ENCODE assay signal across 8 cellular contexts in the genomic region with DNA sequence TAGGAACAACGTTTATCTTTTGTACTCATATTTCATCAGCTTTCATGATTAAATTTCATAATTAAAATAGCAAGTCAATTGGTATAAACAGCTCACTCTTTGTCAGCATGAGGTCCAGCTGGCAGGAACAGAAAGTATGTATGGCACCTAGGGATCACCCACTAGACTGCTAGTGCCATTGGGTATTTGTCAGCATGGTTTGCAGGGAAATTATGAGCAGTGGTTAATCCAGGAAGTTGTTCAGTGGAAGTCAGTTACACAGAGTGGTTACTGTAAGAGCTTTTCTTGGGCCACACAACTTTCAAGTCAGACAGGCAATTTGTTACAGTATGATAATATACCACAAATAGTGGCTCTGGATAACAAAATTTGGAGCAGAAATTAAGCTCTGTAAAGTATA.
DNase-seq lines count a peak whose midpoint lies in the region; ATAC-seq lines count a peak whose summit lies in the region.

No MANE protein-coding gene starts in this region.

- H2AFZ ChIP-seq in Karpas-422 (ENCODE audit: low read length): no peak overlapping the region

- no peaks in the 10 kb centered on the region for H3K9me2 ChIP-seq in Karpas-422 (replicated peaks; ENCODE audit: insufficient read depth, low read length)

- H4K20me1 ChIP-seq in Karpas-422 (ENCODE audit: insufficient read depth, low read depth, low read length): peaks cover 16% of the 10 kb centered on the region

- H3K79me2 ChIP-seq in Karpas-422 (ENCODE audit: low read length): no peaks in the 10 kb centered on the region

- H3K9ac ChIP-seq in Karpas-422 (ENCODE audit: low read length): no peak overlapping the region

- H3K27ac ChIP-seq in Karpas-422 (ENCODE audit: low read length): no peak overlapping the region

- no peaks in the 10 kb centered on the region for H3K36me3 ChIP-seq in Karpas-422 (ENCODE audit: insufficient read depth, low read length)

- H3K4me3 ChIP-seq in Karpas-422 (ENCODE audit: low read length): no peak overlapping the region

- H3K9me3 ChIP-seq in Karpas-422 (ENCODE audit: low read length): no peaks in the 10 kb centered on the region

- DNase-seq in ACHN (peak; percentile 45), SK-MEL-5 (ENCODE audit: low read depth, low spot score) (peak; percentile 35), fibroblast of peridontal ligament (ENCODE audit: extremely low read depth) (peak; percentile 58), globus pallidus (ENCODE audit: low spot score) (no peak), Karpas-422 (no peak), DMS153 (lab: John Stamatoyannopoulos, UW) (no peak)

- ATAC-seq in GM21447 (IDR thresholded peaks at IDR 0.05; ENCODE audit: unreplicated experiment) (peak; percentile 63), HG03460 (IDR thresholded peaks at IDR 0.05; ENCODE audit: unreplicated experiment) (no peak)

- no peaks in the 10 kb centered on the region for H3K4me1 ChIP-seq in Karpas-422 (ENCODE audit: low read length)

- no peak overlapping the region for H3K4me2 ChIP-seq in Karpas-422 (ENCODE audit: low read depth, low read length, poor library complexity, severe bottlenecking)

- in situ Hi-C loops in ACHN (cut with HindIII; ENCODE audit: low pct_ligation_motif_present, low pct_unique_long_range_greater_than_20kb, low sequenced_read_pairs): no loop called here
- in situ Hi-C loops in SK-MEL-5 (cut with HindIII; ENCODE audit: low pct_unique_long_range_greater_than_20kb, low sequenced_read_pairs): no loop called here

- H3K27me3 ChIP-seq in Karpas-422 (ENCODE audit: low read length): no peaks in the 10 kb centered on the region

Comparison
In these comparisons a context has a peak if more than half of its experiments do, and no peak if none do; other contexts are left out.
1. DNase-seq: peak in ACHN (single experiment), SK-MEL-5 (single experiment) and fibroblast of peridontal ligament (single experiment); none in globus pallidus (single experiment), Karpas-422 (single experiment) and DMS153 (single experiment).